Comparison of ENCODE assay signal across 16 cellular contexts in the genomic region with DNA sequence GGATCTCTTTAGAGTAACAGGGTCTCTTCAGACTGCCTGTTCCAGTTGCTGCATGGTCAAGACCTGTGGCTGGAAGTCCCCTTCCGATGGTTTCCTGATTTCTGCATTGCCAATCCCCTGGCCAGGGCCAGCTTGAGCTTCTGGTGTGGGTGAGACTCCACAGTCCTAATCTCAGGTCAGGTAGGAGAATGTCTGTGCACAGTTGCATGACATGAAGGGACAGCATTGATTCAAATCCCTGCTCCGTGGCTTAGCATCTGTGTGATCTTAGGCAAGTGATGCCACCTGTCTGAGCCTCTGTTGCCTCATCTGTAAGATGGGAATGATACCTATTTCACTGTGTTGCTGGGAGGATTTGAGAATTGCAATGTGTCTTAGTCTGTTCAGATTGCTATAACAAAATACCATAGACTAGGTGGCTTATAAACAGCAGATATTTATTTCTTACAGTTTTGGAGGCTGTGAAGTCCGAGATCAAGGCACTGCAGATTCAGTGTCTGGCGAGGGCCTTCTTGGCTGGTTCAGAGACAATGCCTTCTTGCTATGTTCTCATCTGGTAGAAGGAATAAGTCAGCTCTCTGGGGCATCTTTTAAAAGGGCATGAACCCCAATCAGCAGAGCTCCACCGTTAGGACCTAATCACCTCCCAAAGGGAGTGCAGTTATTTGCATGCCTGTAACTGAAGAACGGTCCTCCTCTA.
DNase-seq lines count a peak whose midpoint lies in the region; ATAC-seq, FAIRE-seq and TF ChIP-seq lines count a peak whose summit lies in the region.
"Had no signal": no experiment of that assay in that cellular context is flagged by ENCODE, and none has a peak within 500 bp of the region (broad histone marks: within the 10 kb centered on the region; RNA-seq: fewer than 3 reads in every experiment).

No MANE protein-coding gene starts in this region.

- H3K4me3 Mint-ChIP-seq in osteocyte (ENCODE audit: unreplicated experiment), result no peak overlapping the region
- H3K4me3 Mint-ChIP-seq: CD14-positive monocyte; CD4-positive, alpha-beta memory T cell; H9 had no signal

- no peak overlapping the region for H3K4me2 ChIP-seq in K562 (ENCODE audit: insufficient read depth, low read length)
- H3K4me2 ChIP-seq: BLaER1 had no signal

- TF ChIP-seq CTCF in right atrium auricular region (IDR thresholded peaks at IDR 0.05) (no peak), heart right ventricle (IDR thresholded peaks at IDR 0.05) (no peak), K562 (IDR thresholded peaks at IDR 0.05 in 2 of 3, conservative IDR thresholded peaks at IDR 0.05 in 1 of 3; ENCODE audit: insufficient read depth in 2 of 3, low read depth in 1 of 3, low read length in 3 of 3) (no peak), osteocyte (IDR thresholded peaks at IDR 0.05) (no peak)

- no TSS peak for BruUV-seq in K562 (replicated peaks; lab: Mats Ljungman, UMichigan)

- peak; percentile 52 for DNase-seq in right atrium auricular region (ENCODE audit: low spot score)
- DNase-seq in heart right ventricle, result no peak
- DNase-seq in K562 (ENCODE audit: extremely low read depth in 1 of 4, low spot score in 3 of 4), result no peak
- peak; percentile 23 for DNase-seq in osteocyte (ENCODE audit: extremely low spot score, unreplicated experiment)
- DNase-seq in NCI-H146 (lab: John Stamatoyannopoulos, UW), result no peak
- no peak for DNase-seq in NCI-H1417 (lab: John Stamatoyannopoulos, UW)
- DNase-seq: 8988T; CD4-positive, alpha-beta memory T cell; DMS79 treated with DMSO at 0.1 percent for 48 hours; GF-D8; H9 had no signal

- H3K9me3 ChIP-seq in right atrium auricular region, result no peaks in the 10 kb centered on the region
- no peaks in the 10 kb centered on the region for H3K9me3 ChIP-seq in heart right ventricle
- no peaks in the 10 kb centered on the region for H3K9me3 ChIP-seq in K562 (replicated peaks; ENCODE audit: control insufficient read depth, insufficient read depth, low read depth, low read length)
- H3K9me3 ChIP-seq: BLaER1 had no signal

- H3K36me3 ChIP-seq in right atrium auricular region (no peaks in the 10 kb centered on the region), heart right ventricle (no peaks in the 10 kb centered on the region), K562 (ENCODE audit: control insufficient read depth, insufficient read depth, low read length) (no peaks in the 10 kb centered on the region)
- H3K36me3 ChIP-seq: BLaER1 had no signal

- H3K9me1 ChIP-seq in K562 (ENCODE audit: control insufficient read depth, insufficient read depth, low read length), result no peaks in the 10 kb centered on the region

- POLR2A ChIA-PET in K562 (lab: Yijun Ruan, JAX), result interaction anchor here (0.6 to 1.7 kb wide), 2 partner anchors 8 to 123 kb away, joined by 3 to 4 read pairs; no protein-coding TSS in a partner anchor

- no peak overlapping the region for H3K27ac Mint-ChIP-seq in osteocyte (ENCODE audit: unreplicated experiment)
- H3K27ac Mint-ChIP-seq: CD14-positive monocyte, H9 had no signal

- no peak overlapping the region for H3K4me3 ChIP-seq in right atrium auricular region
- no peak overlapping the region for H3K4me3 ChIP-seq in heart right ventricle
- no peak overlapping the region for H3K4me3 ChIP-seq in K562
- H3K4me3 ChIP-seq: BLaER1 had no signal

- 74 to 82% methylated on average over 6 of the region's 6 CpGs for WGBS in heart right ventricle, 2 donors
- 2% methylated on average over 6 of the region's 6 CpGs for WGBS in K562 (ENCODE audit: insufficient coverage, low coverage, missing lambda C conversion rate)

- H3K4me1 ChIP-seq in right atrium auricular region, result no peaks in the 10 kb centered on the region
- peaks cover 0 to 2% (median 0%) of the 10 kb centered on the region in 9 donors for H3K4me1 ChIP-seq in heart right ventricle
- peaks cover 3 to 6% of the 10 kb centered on the region in 2 experiments; a peak in 3 of 5 replicates for H3K4me1 ChIP-seq in K562 (replicated peaks in 1 of 2; ENCODE audit: control insufficient read depth in 2 of 2, insufficient read depth in 2 of 2, low read length in 2 of 2)
- H3K4me1 ChIP-seq: BLaER1 had no signal

- no peak overlapping the region for H3K27ac ChIP-seq in right atrium auricular region
- no peak overlapping the region for H3K27ac ChIP-seq in heart right ventricle
- H3K27ac ChIP-seq in K562 (ENCODE audit: extremely low read depth, low read depth, low read length), result no peak overlapping the region
- H3K27ac ChIP-seq: BLaER1 had no signal

- H3K36me3 Mint-ChIP-seq in osteocyte (ENCODE audit: unreplicated experiment), result no peaks in the 10 kb centered on the region
- H3K36me3 Mint-ChIP-seq: CD14-positive monocyte; CD4-positive, alpha-beta memory T cell had no signal

- no peaks in the 10 kb centered on the region; the same call in 1 of the 2 replicates for H4K20me1 ChIP-seq in K562 (replicated peaks; ENCODE audit: control insufficient read depth, insufficient read depth, low read length)
- H4K20me1 ChIP-seq: BLaER1 had no signal

- H2AFZ ChIP-seq in K562 (ENCODE audit: low read depth, low read length), result no peak overlapping the region

- TF ChIP-seq EP300 in K562 (IDR thresholded peaks at IDR 0.05; ENCODE audit: low read length), result no peak

- no peaks in the 10 kb centered on the region for H3K9me3 Mint-ChIP-seq in osteocyte (ENCODE audit: unreplicated experiment)
- H3K9me3 Mint-ChIP-seq: CD14-positive monocyte; CD4-positive, alpha-beta memory T cell; H9 had no signal

- in situ Hi-C loops in K562 (cut with MboI), result loop anchor here (10.0 kb wide), 1 partner anchor 555 kb away; no protein-coding TSS in a partner anchor

- CTCF ChIA-PET in K562 (lab: Yijun Ruan, JAX; ENCODE audit: low intra/inter-chr PET ratio), result no interaction called here

- TF ChIP-seq POLR2A in K562 (conservative IDR thresholded peaks at IDR 0.05), result no peak

- H3K27me3 ChIP-seq in right atrium auricular region (no peaks in the 10 kb centered on the region), heart right ventricle (no peaks in the 10 kb centered on the region), K562 (ENCODE audit: control insufficient read depth in 2 of 2, insufficient read depth in 2 of 2, low read length in 2 of 2) (peaks cover 19 to 40% of the 10 kb centered on the region in 2 experiments; a peak in 4 of 5 replicates)
- H3K27me3 ChIP-seq: BLaER1 had no signal

- H3K27me3 Mint-ChIP-seq in osteocyte (ENCODE audit: unreplicated experiment), result peaks cover 47% of the 10 kb centered on the region

- intact Hi-C loops in heart right ventricle (cut with DNase I), result loop anchor here in 1 of 10 donors (10.0 kb wide), 1 partner anchor 175 kb away; no protein-coding TSS in a partner anchor
- intact Hi-C loops in K562 (cut with micrococcal nuclease), result loop anchor here (10.0 kb wide), 2 partner anchors 145 to 405 kb away; no protein-coding TSS in a partner anchor

- no peak for TF ChIP-seq RAD21 in K562 (CRISPR knock-in tag; conservative IDR thresholded peaks at IDR 0.05 in 1 of 2, IDR thresholded peaks at IDR 0.05 in 1 of 2)

- no peak overlapping the region for H3K9ac ChIP-seq in K562 (ENCODE audit: insufficient read depth in 1 of 2, low read depth in 2 of 2, low read length in 2 of 2)
- H3K9ac ChIP-seq: BLaER1 had no signal

- H3K4me1 Mint-ChIP-seq in osteocyte (ENCODE audit: unreplicated experiment), result no peaks in the 10 kb centered on the region
- H3K4me1 Mint-ChIP-seq: CD4-positive, alpha-beta memory T cell had no signal

- FAIRE-seq in K562 (lab: Jason Lieb, UNC), result peak; percentile 23
- FAIRE-seq: H1, HepG2 had no signal

- ATAC-seq in heart right ventricle, result no peak
- no peak for ATAC-seq in K562
- ATAC-seq in SK-N-SH treated with all-trans-retinoic acid at 6 μM for 48 hours, result no peak
- ATAC-seq: HepG2 had no signal

- H3K79me2 ChIP-seq in K562 (ENCODE audit: control insufficient read depth, insufficient read depth, low read length), result no peaks in the 10 kb centered on the region

TF ChIP-seq in K562, 482 proteins besides CTCF, POLR2A, EP300 and RAD21 (continues in another document):
- TF ChIP-seq RAD51 (IDR thresholded peaks at IDR 0.05; ENCODE audit: borderline replicate concordance, low read depth) (no peak), XRCC3 (IDR thresholded peaks at IDR 0.05) (no peak)
- TF ChIP-seq, protein P1, sequence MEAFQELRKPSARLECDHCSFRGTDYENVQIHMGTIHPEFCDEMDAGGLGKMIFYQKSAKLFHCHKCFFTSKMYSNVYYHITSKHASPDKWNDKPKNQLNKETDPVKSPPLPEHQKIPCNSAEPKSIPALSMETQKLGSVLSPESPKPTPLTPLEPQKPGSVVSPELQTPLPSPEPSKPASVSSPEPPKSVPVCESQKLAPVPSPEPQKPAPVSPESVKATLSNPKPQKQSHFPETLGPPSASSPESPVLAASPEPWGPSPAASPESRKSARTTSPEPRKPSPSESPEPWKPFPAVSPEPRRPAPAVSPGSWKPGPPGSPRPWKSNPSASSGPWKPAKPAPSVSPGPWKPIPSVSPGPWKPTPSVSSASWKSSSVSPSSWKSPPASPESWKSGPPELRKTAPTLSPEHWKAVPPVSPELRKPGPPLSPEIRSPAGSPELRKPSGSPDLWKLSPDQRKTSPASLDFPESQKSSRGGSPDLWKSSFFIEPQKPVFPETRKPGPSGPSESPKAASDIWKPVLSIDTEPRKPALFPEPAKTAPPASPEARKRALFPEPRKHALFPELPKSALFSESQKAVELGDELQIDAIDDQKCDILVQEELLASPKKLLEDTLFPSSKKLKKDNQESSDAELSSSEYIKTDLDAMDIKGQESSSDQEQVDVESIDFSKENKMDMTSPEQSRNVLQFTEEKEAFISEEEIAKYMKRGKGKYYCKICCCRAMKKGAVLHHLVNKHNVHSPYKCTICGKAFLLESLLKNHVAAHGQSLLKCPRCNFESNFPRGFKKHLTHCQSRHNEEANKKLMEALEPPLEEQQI (IDR thresholded peaks at IDR 0.05), result no peak

TF ChIP-seq in SK-N-SH treated with all-trans-retinoic acid at 6 μM for 48 hours, 23 proteins besides CTCF, POLR2A, EP300 and RAD21 (continues in another document):
- TF ChIP-seq CSDC2 (CRISPR knock-in tag; IDR thresholded peaks at IDR 0.05), result no peak
- no peak for TF ChIP-seq ZNF8 (CRISPR knock-in tag; IDR thresholded peaks at IDR 0.05)
- TF ChIP-seq ISL1 (CRISPR knock-in tag; IDR thresholded peaks at IDR 0.05), result no peak
- no peak for TF ChIP-seq TOX (CRISPR knock-in tag; IDR thresholded peaks at IDR 0.05; ENCODE audit: borderline replicate concordance)
- TF ChIP-seq ARNTL (CRISPR knock-in tag; IDR thresholded peaks at IDR 0.05; ENCODE audit: borderline replicate concordance, low read depth), result no peak

Comparison
In these comparisons a context has a peak if more than half of its experiments do, and no peak if none do; other contexts are left out.
1. DNase-seq: peak in right atrium auricular region (single experiment) and osteocyte (single experiment); none in heart right ventricle (0 of 2), K562 (0 of 4), NCI-H146 (single experiment) and NCI-H1417 (0 of 3).